In genomic region chr6:43575772-43576551, GRCh38 we compare ENCODE assay signal across 1 cellular context.
TF ChIP-seq lines count a peak whose summit lies in the region.

POLH (plus strand) TSS chr6:43576185; CDS start chr6:43582320, 6,135 bp downstream.
XPO5 (minus strand) TSS chr6:43576038; CDS start chr6:43575864, 174 bp downstream.

TF ChIP-seq in HEK293, 187 proteins besides CTCF, POLR2A, EP300 and RAD21 (continued from another document and continues in another):
- TF ChIP-seq ZNF239 (tag by site-specific recombination; IDR thresholded peaks at IDR 0.05), result no peak
- TF ChIP-seq GFI1B (tag by site-specific recombination; IDR thresholded peaks at IDR 0.05), result 0 out of 2 replicates have a peak, but pooled peaks have one; percentile 24
- TF ChIP-seq ZNF561 (tag by site-specific recombination; IDR thresholded peaks at IDR 0.05; ENCODE audit: borderline replicate concordance), result peak; percentile 80
- peak; percentile 82; the same call in 1 of the 2 replicates for TF ChIP-seq HOXC10 (CRISPR knock-in tag; IDR thresholded peaks at IDR 0.05)
- peak; percentile 77; the same call in 1 of the 2 replicates for TF ChIP-seq ZNF501 (tag by site-specific recombination; IDR thresholded peaks at IDR 0.05)
- TF ChIP-seq ZNF704 (tag by site-specific recombination; IDR thresholded peaks at IDR 0.05), result no peak; the same call in 1 of the 2 replicates
- no peak for TF ChIP-seq YY1 (tag by site-specific recombination; IDR thresholded peaks at IDR 0.05)
- no peak for TF ChIP-seq RBAK (tag by site-specific recombination; IDR thresholded peaks at IDR 0.05)
- TF ChIP-seq ZNF19 (tag by site-specific recombination; IDR thresholded peaks at IDR 0.05; ENCODE audit: low read depth), result no peak
- no peak for TF ChIP-seq ZNF645 (tag by site-specific recombination; IDR thresholded peaks at IDR 0.05)
- no peak for TF ChIP-seq ZNF707 (tag by site-specific recombination; IDR thresholded peaks at IDR 0.05)
- 0 out of 2 replicates have a peak, but pooled peaks have one; percentile 24 for TF ChIP-seq BCL6B (tag by site-specific recombination; IDR thresholded peaks at IDR 0.05)
- peak; percentile 27; the same call in 1 of the 2 replicates for TF ChIP-seq YY2 (tag by site-specific recombination; IDR thresholded peaks at IDR 0.05)
- TF ChIP-seq ZSCAN30 (tag by site-specific recombination; IDR thresholded peaks at IDR 0.05), result peak; percentile 72; the same call in 1 of the 2 replicates
- TF ChIP-seq ZBTB11 (tag by site-specific recombination; conservative IDR thresholded peaks at IDR 0.05; ENCODE audit: low read depth), result no peak; the same call in 1 of the 2 replicates
- TF ChIP-seq FEZF1 (tag by site-specific recombination; IDR thresholded peaks at IDR 0.05), result peak; percentile 34; the same call in 1 of the 2 replicates
- TF ChIP-seq ZFP37 (tag by site-specific recombination; IDR thresholded peaks at IDR 0.05), result no peak; the same call in 1 of the 2 replicates
- no peak for TF ChIP-seq KLF1 (tag by site-specific recombination; IDR thresholded peaks at IDR 0.05)
- peak; percentile 9 for TF ChIP-seq KLF8 (tag by site-specific recombination; IDR thresholded peaks at IDR 0.05)
- TF ChIP-seq ZNF76 (tag by site-specific recombination; IDR thresholded peaks at IDR 0.05; ENCODE audit: borderline replicate concordance, low read depth), result no peak
- TF ChIP-seq ZNF629 (tag by site-specific recombination; IDR thresholded peaks at IDR 0.05), result peak; percentile 52; the same call in 1 of the 2 replicates
- no peak for TF ChIP-seq SALL2 (tag by site-specific recombination; IDR thresholded peaks at IDR 0.05; ENCODE audit: borderline replicate concordance)
- peak; percentile 69; the same call in 1 of the 2 replicates for TF ChIP-seq GLIS2 (tag by site-specific recombination; IDR thresholded peaks at IDR 0.05)
- peak; percentile 74; the same call in 1 of the 2 replicates for TF ChIP-seq EGR2 (tag by site-specific recombination; IDR thresholded peaks at IDR 0.05; ENCODE audit: low read depth)
- no peak for TF ChIP-seq ZNF311 (tag by site-specific recombination; IDR thresholded peaks at IDR 0.05; ENCODE audit: borderline replicate concordance)
- TF ChIP-seq ZNF146 (tag by site-specific recombination; IDR thresholded peaks at IDR 0.05), result no peak; the same call in 1 of the 2 replicates
- TF ChIP-seq ZBTB21 (tag by site-specific recombination; IDR thresholded peaks at IDR 0.05), result no peak; the same call in 1 of the 2 replicates
- peak; percentile 86 for TF ChIP-seq ZNF692 (tag by site-specific recombination; IDR thresholded peaks at IDR 0.05)
- TF ChIP-seq ZNF184 (tag by site-specific recombination; IDR thresholded peaks at IDR 0.05), result no peak
- TF ChIP-seq MZF1 (tag by site-specific recombination; IDR thresholded peaks at IDR 0.05; ENCODE audit: borderline replicate concordance), result peak; percentile 72; the same call in 1 of the 2 replicates
- no peak for TF ChIP-seq ZNF488 (tag by site-specific recombination; IDR thresholded peaks at IDR 0.05)
- TF ChIP-seq ZNF138 (tag by site-specific recombination; IDR thresholded peaks at IDR 0.05; ENCODE audit: borderline replicate concordance), result no peak
- no peak for TF ChIP-seq ZNF155 (tag by site-specific recombination; IDR thresholded peaks at IDR 0.05)
- peak; percentile 70 for TF ChIP-seq ZNF660 (tag by site-specific recombination; IDR thresholded peaks at IDR 0.05)
- peak; percentile 73; the same call in 1 of the 2 replicates for TF ChIP-seq ZNF610 (tag by site-specific recombination; IDR thresholded peaks at IDR 0.05; ENCODE audit: borderline replicate concordance)
- peak; percentile 54 for TF ChIP-seq ZBTB44 (tag by site-specific recombination; IDR thresholded peaks at IDR 0.05)
- no peak for TF ChIP-seq ELK4 (IDR thresholded peaks at IDR 0.05; ENCODE audit: borderline replicate concordance, low read depth, low read length)
- 0 out of 2 replicates have a peak, but pooled peaks have one; percentile 20 for TF ChIP-seq ZFP69B (tag by site-specific recombination; IDR thresholded peaks at IDR 0.05)
- peak; percentile 11; the same call in 1 of the 2 replicates for TF ChIP-seq ZNF10 (tag by site-specific recombination; IDR thresholded peaks at IDR 0.05)
- TF ChIP-seq PATZ1 (tag by site-specific recombination; IDR thresholded peaks at IDR 0.05), result peak; percentile 92
- TF ChIP-seq ZNF785 (tag by site-specific recombination; IDR thresholded peaks at IDR 0.05), result peak; percentile 52; the same call in 1 of the 2 replicates
- no peak for TF ChIP-seq ZNF266 (tag by site-specific recombination; IDR thresholded peaks at IDR 0.05; ENCODE audit: low read depth)
- no peak; the same call in 1 of the 2 replicates for TF ChIP-seq KLF7 (tag by site-specific recombination; IDR thresholded peaks at IDR 0.05; ENCODE audit: borderline replicate concordance)
- no peak for TF ChIP-seq KLF17 (tag by site-specific recombination; IDR thresholded peaks at IDR 0.05)
- TF ChIP-seq ZNF24 (tag by site-specific recombination; IDR thresholded peaks at IDR 0.05), result no peak
- no peak for TF ChIP-seq BCL11B (tag by site-specific recombination; IDR thresholded peaks at IDR 0.05; ENCODE audit: low read depth)
- TF ChIP-seq ZNF768 (tag by site-specific recombination; IDR thresholded peaks at IDR 0.05), result 0 out of 2 replicates have a peak, but pooled peaks have one; percentile 10
- no peak for TF ChIP-seq ZNF140 (tag by site-specific recombination; IDR thresholded peaks at IDR 0.05)
